In the genomic region with DNA sequence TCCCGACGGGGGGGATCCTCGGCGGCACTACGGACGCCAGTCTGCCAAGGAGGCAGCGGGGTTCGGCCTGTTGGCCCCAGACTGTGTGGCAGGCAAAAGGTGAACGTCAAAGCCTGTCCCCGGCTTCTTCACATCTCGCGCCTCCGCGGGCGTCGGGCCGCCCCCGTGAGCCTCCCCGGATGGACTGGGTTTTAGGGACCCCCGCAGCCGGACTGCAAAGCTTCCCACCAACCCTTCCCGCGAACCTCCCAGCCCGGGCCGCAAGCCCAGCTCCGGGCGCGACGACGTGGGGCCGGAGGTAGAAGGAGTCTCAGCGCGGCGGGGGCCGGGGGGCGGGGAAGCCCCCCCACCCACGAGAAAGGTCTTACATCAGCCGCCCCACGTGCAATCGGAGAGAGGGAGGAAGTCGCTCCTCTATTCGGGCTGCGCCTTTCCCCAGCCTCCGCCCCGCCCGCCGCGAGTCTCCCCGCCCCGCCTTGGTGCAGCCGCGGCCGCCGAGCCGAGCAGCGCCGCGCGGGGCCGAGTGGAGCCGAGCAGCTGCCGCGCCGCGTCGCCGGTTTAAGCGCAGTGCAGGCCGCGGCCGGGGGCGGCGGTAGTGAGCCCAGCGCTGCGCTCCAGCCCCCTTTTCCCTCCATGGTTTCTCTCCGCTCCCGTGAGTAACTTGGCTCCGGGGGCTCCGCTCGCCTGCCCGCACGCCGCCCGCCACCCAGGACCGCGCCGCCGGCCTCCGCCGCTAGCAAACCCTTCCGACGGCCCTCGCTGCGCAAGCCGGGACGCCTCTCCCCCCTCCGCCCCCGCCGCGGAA, we compare ENCODE assay signal across 1 cellular context.
TF ChIP-seq lines count a peak whose summit lies in the region.

A gene (plus strand): TSS at position 623 of the 805 bp plus-strand sequence. CDS start 215 bp downstream, outside the sequence.

TF ChIP-seq in K562, 482 proteins besides CTCF, POLR2A, EP300 and RAD21 (continued from another document and continues in another):
- TF ChIP-seq, protein P1, sequence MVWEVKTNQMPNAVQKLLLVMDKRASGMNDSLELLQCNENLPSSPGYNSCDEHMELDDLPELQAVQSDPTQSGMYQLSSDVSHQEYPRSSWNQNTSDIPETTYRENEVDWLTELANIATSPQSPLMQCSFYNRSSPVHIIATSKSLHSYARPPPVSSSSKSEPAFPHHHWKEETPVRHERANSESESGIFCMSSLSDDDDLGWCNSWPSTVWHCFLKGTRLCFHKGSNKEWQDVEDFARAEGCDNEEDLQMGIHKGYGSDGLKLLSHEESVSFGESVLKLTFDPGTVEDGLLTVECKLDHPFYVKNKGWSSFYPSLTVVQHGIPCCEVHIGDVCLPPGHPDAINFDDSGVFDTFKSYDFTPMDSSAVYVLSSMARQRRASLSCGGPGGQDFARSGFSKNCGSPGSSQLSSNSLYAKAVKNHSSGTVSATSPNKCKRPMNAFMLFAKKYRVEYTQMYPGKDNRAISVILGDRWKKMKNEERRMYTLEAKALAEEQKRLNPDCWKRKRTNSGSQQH (CRISPR knock-in tag; IDR thresholded peaks at IDR 0.05) = no peak
- TF ChIP-seq DNMT1 (IDR thresholded peaks at IDR 0.05) (no peak), CEBPB (tag; IDR thresholded peaks at IDR 0.05) (peak; percentile 77), FOXA3 (CRISPR knock-in tag; conservative IDR thresholded peaks at IDR 0.05 in 1 of 2, IDR thresholded peaks at IDR 0.05 in 1 of 2) (peak in 1 of 2 experiments; percentile 76; a peak in 2 of 4 replicates), HNRNPH1 (optimal IDR thresholded peaks at IDR 0.05; ENCODE audit: low read depth, low read length) (no peak), ZNF785 (CRISPR knock-in tag; IDR thresholded peaks at IDR 0.05) (no peak), CBFA2T3 (IDR thresholded peaks at IDR 0.05) (peak; percentile 15; the same call in 1 of the 2 replicates), SMARCA5 (IDR thresholded peaks at IDR 0.05) (no peak), ERF (CRISPR knock-in tag; IDR thresholded peaks at IDR 0.05) (peak; percentile 93), L3MBTL2 (IDR thresholded peaks at IDR 0.05) (peak; percentile 97), ZNF184 (CRISPR knock-in tag; IDR thresholded peaks at IDR 0.05) (no peak), HOXB6 (CRISPR knock-in tag; IDR thresholded peaks at IDR 0.05; ENCODE audit: borderline replicate concordance) (no peak), POLR2AphosphoS5 (IDR thresholded peaks at IDR 0.05; ENCODE audit: control insufficient read depth, insufficient read depth, low read depth, low read length) (peak; percentile 67; the same call in 1 of the 2 replicates), CAMTA2 (CRISPR knock-in tag; conservative IDR thresholded peaks at IDR 0.05) (no peak), JUNB (CRISPR knock-in tag; conservative IDR thresholded peaks at IDR 0.05) (no peak), TRIM24 (IDR thresholded peaks at IDR 0.05) (peak in 1 of 2 experiments; percentile 71; a peak in 2 of 4 replicates), NR4A1 (CRISPR knock-in tag; IDR thresholded peaks at IDR 0.05) (no peak; the same call in 1 of the 2 replicates), NR4A1 (tag; IDR thresholded peaks at IDR 0.05) (0 out of 2 replicates have a peak, but pooled peaks have one; percentile 33), DMBX1 (CRISPR knock-in tag; IDR thresholded peaks at IDR 0.05; ENCODE audit: borderline replicate concordance) (no peak; the same call in 1 of the 2 replicates), TCF7L2 (IDR thresholded peaks at IDR 0.05; ENCODE audit: low read depth, low read length) (no peak), BRD4 (IDR thresholded peaks at IDR 0.05) (peak; percentile 94), SREBF1 (IDR thresholded peaks at IDR 0.05; ENCODE audit: borderline replicate concordance, low read depth, low read length) (no peak), ZNF408 (CRISPR knock-in tag; IDR thresholded peaks at IDR 0.05; ENCODE audit: low read depth) (no peak), ZBTB7A (IDR thresholded peaks at IDR 0.05; ENCODE audit: borderline replicate concordance, control insufficient read depth, low read depth, low read length) (peak; percentile 100), CREB1 (IDR thresholded peaks at IDR 0.05) (peak; percentile 47), CREB1 (CRISPR knock-in tag; IDR thresholded peaks at IDR 0.05) (peak; percentile 63; the same call in 1 of the 2 replicates), ADNP (tag; IDR thresholded peaks at IDR 0.05) (no peak), ZNF41 (CRISPR knock-in tag; conservative IDR thresholded peaks at IDR 0.05) (no peak), MTF1 (CRISPR knock-in tag; IDR thresholded peaks at IDR 0.05; ENCODE audit: borderline replicate concordance) (no peak), STAT5B (CRISPR knock-in tag; IDR thresholded peaks at IDR 0.05) (no peak), RUNX1 (IDR thresholded peaks at IDR 0.05; ENCODE audit: low read depth) (no peak), ZFPM2 (CRISPR knock-in tag; IDR thresholded peaks at IDR 0.05) (no peak), LARP7 (IDR thresholded peaks at IDR 0.05) (no peak), NFXL1 (CRISPR knock-in tag; IDR thresholded peaks at IDR 0.05) (no peak), RBM15 (IDR thresholded peaks at IDR 0.05; ENCODE audit: insufficient read depth, low read length) (no peak), PHB (CRISPR knock-in tag; IDR thresholded peaks at IDR 0.05) (peak; percentile 97), ZNF668 (CRISPR knock-in tag; IDR thresholded peaks at IDR 0.05) (no peak)
- TF ChIP-seq, protein P2, sequence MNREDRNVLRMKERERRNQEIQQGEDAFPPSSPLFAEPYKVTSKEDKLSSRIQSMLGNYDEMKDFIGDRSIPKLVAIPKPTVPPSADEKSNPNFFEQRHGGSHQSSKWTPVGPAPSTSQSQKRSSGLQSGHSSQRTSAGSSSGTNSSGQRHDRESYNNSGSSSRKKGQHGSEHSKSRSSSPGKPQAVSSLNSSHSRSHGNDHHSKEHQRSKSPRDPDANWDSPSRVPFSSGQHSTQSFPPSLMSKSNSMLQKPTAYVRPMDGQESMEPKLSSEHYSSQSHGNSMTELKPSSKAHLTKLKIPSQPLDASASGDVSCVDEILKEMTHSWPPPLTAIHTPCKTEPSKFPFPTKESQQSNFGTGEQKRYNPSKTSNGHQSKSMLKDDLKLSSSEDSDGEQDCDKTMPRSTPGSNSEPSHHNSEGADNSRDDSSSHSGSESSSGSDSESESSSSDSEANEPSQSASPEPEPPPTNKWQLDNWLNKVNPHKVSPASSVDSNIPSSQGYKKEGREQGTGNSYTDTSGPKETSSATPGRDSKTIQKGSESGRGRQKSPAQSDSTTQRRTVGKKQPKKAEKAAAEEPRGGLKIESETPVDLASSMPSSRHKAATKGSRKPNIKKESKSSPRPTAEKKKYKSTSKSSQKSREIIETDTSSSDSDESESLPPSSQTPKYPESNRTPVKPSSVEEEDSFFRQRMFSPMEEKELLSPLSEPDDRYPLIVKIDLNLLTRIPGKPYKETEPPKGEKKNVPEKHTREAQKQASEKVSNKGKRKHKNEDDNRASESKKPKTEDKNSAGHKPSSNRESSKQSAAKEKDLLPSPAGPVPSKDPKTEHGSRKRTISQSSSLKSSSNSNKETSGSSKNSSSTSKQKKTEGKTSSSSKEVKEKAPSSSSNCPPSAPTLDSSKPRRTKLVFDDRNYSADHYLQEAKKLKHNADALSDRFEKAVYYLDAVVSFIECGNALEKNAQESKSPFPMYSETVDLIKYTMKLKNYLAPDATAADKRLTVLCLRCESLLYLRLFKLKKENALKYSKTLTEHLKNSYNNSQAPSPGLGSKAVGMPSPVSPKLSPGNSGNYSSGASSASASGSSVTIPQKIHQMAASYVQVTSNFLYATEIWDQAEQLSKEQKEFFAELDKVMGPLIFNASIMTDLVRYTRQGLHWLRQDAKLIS (CRISPR knock-in tag; IDR thresholded peaks at IDR 0.05) = 0 out of 2 replicates have a peak, but pooled peaks have one; percentile 80
- TF ChIP-seq, protein P3, sequence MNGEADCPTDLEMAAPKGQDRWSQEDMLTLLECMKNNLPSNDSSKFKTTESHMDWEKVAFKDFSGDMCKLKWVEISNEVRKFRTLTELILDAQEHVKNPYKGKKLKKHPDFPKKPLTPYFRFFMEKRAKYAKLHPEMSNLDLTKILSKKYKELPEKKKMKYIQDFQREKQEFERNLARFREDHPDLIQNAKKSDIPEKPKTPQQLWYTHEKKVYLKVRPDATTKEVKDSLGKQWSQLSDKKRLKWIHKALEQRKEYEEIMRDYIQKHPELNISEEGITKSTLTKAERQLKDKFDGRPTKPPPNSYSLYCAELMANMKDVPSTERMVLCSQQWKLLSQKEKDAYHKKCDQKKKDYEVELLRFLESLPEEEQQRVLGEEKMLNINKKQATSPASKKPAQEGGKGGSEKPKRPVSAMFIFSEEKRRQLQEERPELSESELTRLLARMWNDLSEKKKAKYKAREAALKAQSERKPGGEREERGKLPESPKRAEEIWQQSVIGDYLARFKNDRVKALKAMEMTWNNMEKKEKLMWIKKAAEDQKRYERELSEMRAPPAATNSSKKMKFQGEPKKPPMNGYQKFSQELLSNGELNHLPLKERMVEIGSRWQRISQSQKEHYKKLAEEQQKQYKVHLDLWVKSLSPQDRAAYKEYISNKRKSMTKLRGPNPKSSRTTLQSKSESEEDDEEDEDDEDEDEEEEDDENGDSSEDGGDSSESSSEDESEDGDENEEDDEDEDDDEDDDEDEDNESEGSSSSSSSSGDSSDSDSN (IDR thresholded peaks at IDR 0.05; ENCODE audit: borderline replicate concordance in 1 of 2, low read depth in 2 of 2, low read length in 2 of 2) = no peak
- TF ChIP-seq, protein P4, sequence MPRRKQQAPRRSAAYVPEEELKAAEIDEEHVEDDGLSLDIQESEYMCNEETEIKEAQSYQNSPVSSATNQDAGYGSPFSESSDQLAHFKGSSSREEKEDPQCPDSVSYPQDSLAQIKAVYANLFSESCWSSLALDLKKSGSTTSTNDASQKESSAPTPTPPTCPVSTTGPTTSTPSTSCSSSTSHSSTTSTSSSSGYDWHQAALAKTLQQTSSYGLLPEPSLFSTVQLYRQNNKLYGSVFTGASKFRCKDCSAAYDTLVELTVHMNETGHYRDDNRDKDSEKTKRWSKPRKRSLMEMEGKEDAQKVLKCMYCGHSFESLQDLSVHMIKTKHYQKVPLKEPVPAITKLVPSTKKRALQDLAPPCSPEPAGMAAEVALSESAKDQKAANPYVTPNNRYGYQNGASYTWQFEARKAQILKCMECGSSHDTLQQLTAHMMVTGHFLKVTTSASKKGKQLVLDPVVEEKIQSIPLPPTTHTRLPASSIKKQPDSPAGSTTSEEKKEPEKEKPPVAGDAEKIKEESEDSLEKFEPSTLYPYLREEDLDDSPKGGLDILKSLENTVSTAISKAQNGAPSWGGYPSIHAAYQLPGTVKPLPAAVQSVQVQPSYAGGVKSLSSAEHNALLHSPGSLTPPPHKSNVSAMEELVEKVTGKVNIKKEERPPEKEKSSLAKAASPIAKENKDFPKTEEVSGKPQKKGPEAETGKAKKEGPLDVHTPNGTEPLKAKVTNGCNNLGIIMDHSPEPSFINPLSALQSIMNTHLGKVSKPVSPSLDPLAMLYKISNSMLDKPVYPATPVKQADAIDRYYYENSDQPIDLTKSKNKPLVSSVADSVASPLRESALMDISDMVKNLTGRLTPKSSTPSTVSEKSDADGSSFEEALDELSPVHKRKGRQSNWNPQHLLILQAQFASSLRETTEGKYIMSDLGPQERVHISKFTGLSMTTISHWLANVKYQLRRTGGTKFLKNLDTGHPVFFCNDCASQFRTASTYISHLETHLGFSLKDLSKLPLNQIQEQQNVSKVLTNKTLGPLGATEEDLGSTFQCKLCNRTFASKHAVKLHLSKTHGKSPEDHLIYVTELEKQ (CRISPR knock-in tag; IDR thresholded peaks at IDR 0.05) = no peak
- TF ChIP-seq, protein P5, sequence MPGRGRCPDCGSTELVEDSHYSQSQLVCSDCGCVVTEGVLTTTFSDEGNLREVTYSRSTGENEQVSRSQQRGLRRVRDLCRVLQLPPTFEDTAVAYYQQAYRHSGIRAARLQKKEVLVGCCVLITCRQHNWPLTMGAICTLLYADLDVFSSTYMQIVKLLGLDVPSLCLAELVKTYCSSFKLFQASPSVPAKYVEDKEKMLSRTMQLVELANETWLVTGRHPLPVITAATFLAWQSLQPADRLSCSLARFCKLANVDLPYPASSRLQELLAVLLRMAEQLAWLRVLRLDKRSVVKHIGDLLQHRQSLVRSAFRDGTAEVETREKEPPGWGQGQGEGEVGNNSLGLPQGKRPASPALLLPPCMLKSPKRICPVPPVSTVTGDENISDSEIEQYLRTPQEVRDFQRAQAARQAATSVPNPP (IDR thresholded peaks at IDR 0.05; ENCODE audit: borderline replicate concordance, insufficient read depth, insufficient read length) = no peak
- TF ChIP-seq, protein P6, sequence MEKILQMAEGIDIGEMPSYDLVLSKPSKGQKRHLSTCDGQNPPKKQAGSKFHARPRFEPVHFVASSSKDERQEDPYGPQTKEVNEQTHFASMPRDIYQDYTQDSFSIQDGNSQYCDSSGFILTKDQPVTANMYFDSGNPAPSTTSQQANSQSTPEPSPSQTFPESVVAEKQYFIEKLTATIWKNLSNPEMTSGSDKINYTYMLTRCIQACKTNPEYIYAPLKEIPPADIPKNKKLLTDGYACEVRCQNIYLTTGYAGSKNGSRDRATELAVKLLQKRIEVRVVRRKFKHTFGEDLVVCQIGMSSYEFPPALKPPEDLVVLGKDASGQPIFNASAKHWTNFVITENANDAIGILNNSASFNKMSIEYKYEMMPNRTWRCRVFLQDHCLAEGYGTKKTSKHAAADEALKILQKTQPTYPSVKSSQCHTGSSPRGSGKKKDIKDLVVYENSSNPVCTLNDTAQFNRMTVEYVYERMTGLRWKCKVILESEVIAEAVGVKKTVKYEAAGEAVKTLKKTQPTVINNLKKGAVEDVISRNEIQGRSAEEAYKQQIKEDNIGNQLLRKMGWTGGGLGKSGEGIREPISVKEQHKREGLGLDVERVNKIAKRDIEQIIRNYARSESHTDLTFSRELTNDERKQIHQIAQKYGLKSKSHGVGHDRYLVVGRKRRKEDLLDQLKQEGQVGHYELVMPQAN (IDR thresholded peaks at IDR 0.05; ENCODE audit: borderline replicate concordance) = peak; percentile 54; the same call in 1 of the 2 replicates
- TF ChIP-seq, protein P7, sequence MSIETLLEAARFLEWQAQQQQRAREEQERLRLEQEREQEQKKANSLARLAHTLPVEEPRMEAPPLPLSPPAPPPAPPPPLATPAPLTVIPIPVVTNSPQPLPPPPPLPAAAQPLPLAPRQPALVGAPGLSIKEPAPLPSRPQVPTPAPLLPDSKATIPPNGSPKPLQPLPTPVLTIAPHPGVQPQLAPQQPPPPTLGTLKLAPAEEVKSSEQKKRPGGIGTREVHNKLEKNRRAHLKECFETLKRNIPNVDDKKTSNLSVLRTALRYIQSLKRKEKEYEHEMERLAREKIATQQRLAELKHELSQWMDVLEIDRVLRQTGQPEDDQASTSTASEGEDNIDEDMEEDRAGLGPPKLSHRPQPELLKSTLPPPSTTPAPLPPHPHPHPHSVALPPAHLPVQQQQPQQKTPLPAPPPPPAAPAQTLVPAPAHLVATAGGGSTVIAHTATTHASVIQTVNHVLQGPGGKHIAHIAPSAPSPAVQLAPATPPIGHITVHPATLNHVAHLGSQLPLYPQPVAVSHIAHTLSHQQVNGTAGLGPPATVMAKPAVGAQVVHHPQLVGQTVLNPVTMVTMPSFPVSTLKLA (conservative IDR thresholded peaks at IDR 0.05) = peak; percentile 89 to 95
- TF ChIP-seq, protein P8, sequence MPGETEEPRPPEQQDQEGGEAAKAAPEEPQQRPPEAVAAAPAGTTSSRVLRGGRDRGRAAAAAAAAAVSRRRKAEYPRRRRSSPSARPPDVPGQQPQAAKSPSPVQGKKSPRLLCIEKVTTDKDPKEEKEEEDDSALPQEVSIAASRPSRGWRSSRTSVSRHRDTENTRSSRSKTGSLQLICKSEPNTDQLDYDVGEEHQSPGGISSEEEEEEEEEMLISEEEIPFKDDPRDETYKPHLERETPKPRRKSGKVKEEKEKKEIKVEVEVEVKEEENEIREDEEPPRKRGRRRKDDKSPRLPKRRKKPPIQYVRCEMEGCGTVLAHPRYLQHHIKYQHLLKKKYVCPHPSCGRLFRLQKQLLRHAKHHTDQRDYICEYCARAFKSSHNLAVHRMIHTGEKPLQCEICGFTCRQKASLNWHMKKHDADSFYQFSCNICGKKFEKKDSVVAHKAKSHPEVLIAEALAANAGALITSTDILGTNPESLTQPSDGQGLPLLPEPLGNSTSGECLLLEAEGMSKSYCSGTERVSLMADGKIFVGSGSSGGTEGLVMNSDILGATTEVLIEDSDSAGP (CRISPR knock-in tag; IDR thresholded peaks at IDR 0.05) = no peak
